Comparison of ENCODE assay signal across 9 cellular contexts in genomic region chr20:21702553-21703467, GRCh38. TPM values are rescaled to one million over a fixed set of nuclear protein-coding genes. Genes with fewer than 3 reads are reported as not detected.
DNase-seq lines count a peak whose midpoint lies in the region; ATAC-seq and TF ChIP-seq lines count a peak whose summit lies in the region.
"Had no signal": no experiment of that assay in that cellular context is flagged by ENCODE, and none has a peak within 500 bp of the region (broad histone marks: within the 10 kb centered on the region; RNA-seq: fewer than 3 reads in every experiment).

No MANE protein-coding gene starts in this region.

- H3K36me3 Mint-ChIP-seq in Caco-2 (ENCODE audit: insufficient read depth, unreplicated experiment) (no peaks in the 10 kb centered on the region), Calu3 (ENCODE audit: insufficient read depth, unreplicated experiment) (no peaks in the 10 kb centered on the region)

- H3K9me3 Mint-ChIP-seq in Caco-2 (ENCODE audit: unreplicated experiment) (no peaks in the 10 kb centered on the region), Calu3 (ENCODE audit: low read depth, unreplicated experiment) (peaks cover 2% of the 10 kb centered on the region)

- DNase-seq in Caco-2 (peak in 1 of 2 experiments; percentile 63), WERI-Rb-1 (peak; percentile 32), heart right ventricle (peak; percentile 25 to 35), retinal pigment epithelial cell (ENCODE audit: low read depth) (no peak), Calu3 (no peak), occipital lobe (lab: John Stamatoyannopoulos, UW) (no peak)

- H3K27me3 ChIP-seq in Caco-2 (replicated peaks; ENCODE audit: control insufficient read depth, insufficient read depth, low read length) (no peaks in the 10 kb centered on the region), HUES6 (ENCODE audit: control insufficient read depth, insufficient read depth, low read length) (peaks cover 100% of the 10 kb centered on the region), WERI-Rb-1 (ENCODE audit: insufficient read depth, low read depth, severe bottlenecking) (peaks cover 94% of the 10 kb centered on the region), heart right ventricle (peaks cover 47 to 100% (median 99%) of the 10 kb centered on the region in 7 donors)

- H3K4me3 Mint-ChIP-seq in Caco-2 (ENCODE audit: unreplicated experiment) (peak overlapping the region; percentile 5), Calu3 (ENCODE audit: low read depth, unreplicated experiment) (no peak overlapping the region)

- TF ChIP-seq CTCF in Caco-2 (IDR thresholded peaks at IDR 0.05; ENCODE audit: insufficient read depth in 1 of 2, low read depth in 1 of 2, low read length in 1 of 2, severe bottlenecking in 1 of 2, unreplicated experiment in 1 of 2) (peak in 1 of 2 experiments; percentile 33), WERI-Rb-1 (IDR thresholded peaks at IDR 0.05; ENCODE audit: low read depth, low read length) (peak; percentile 54), heart right ventricle (IDR thresholded peaks at IDR 0.05) (peak in 8 of 9 donors; percentile 15 to 54 (median 42)), retinal pigment epithelial cell (conservative IDR thresholded peaks at IDR 0.05; ENCODE audit: low read depth, low read length) (peak; percentile 51), Calu3 (IDR thresholded peaks at IDR 0.05; ENCODE audit: unreplicated experiment) (no peak)

- POLR2A ChIA-PET in Caco-2 (lab: Charles Lee) = interaction anchor here (0.7 kb wide), 1 partner anchor 62 kb away, joined by 3 read pairs; no protein-coding TSS in a partner anchor

- H3K4me1 ChIP-seq in Caco-2 (no peaks in the 10 kb centered on the region), HUES6 (ENCODE audit: control insufficient read depth, insufficient read depth, low read length) (peaks cover 32% of the 10 kb centered on the region), heart right ventricle (peaks cover 0 to 17% (median 12%) of the 10 kb centered on the region in 9 donors)

- whole genome bisulfite sequencing in heart right ventricle, 2 donors = 3 to 4% methylated on average over 54 of the region's 54 CpGs

- no TSS peak for BruUV-seq in Caco-2 (replicated peaks; lab: Mats Ljungman, UMichigan)
- no TSS peak for BruUV-seq in Calu3 (replicated peaks; lab: Mats Ljungman, UMichigan)

- H3K36me3 ChIP-seq in Caco-2 (ENCODE audit: control insufficient read depth, insufficient read depth, low read length) (no peaks in the 10 kb centered on the region), HUES6 (ENCODE audit: control insufficient read depth, insufficient read depth, low read length) (no peaks in the 10 kb centered on the region), WERI-Rb-1 (no peaks in the 10 kb centered on the region), heart right ventricle (no peaks in the 10 kb centered on the region)

- H3K4me1 Mint-ChIP-seq in Caco-2 (ENCODE audit: low read depth, unreplicated experiment) = no peaks in the 10 kb centered on the region
- no peaks in the 10 kb centered on the region for H3K4me1 Mint-ChIP-seq in Calu3 (ENCODE audit: low read depth, unreplicated experiment)

- intact Hi-C loops in Caco-2 (cut with micrococcal nuclease; ENCODE audit: unreplicated experiment) = loop anchor here (1.0 to 5.0 kb wide), 2 partner anchors 21 to 404 kb away; no protein-coding TSS in a partner anchor
- intact Hi-C loops in heart right ventricle (cut with DNase I) = no loop called here
- intact Hi-C loops in Calu3 (cut with micrococcal nuclease; ENCODE audit: unreplicated experiment) = no loop called here

- no peak overlapping the region for H3K27ac ChIP-seq in HUES6 (ENCODE audit: low read depth, low read length)
- no peak overlapping the region for H3K27ac ChIP-seq in WERI-Rb-1
- no peak overlapping the region for H3K27ac ChIP-seq in heart right ventricle

- H3K27me3 Mint-ChIP-seq in Caco-2 (ENCODE audit: insufficient read depth, unreplicated experiment) (peaks cover 21% of the 10 kb centered on the region), Calu3 (ENCODE audit: unreplicated experiment) (no peaks in the 10 kb centered on the region)

- H3K27ac Mint-ChIP-seq in Caco-2 (ENCODE audit: unreplicated experiment) (no peak overlapping the region), Calu3 (ENCODE audit: unreplicated experiment) (no peak overlapping the region)

- no peaks in the 10 kb centered on the region for H3K9me3 ChIP-seq in Caco-2
- H3K9me3 ChIP-seq in HUES6 (ENCODE audit: control insufficient read depth, insufficient read depth, low read depth, low read length) = no peaks in the 10 kb centered on the region
- peaks cover 2% of the 10 kb centered on the region for H3K9me3 ChIP-seq in WERI-Rb-1 (ENCODE audit: severe bottlenecking)
- no peaks in the 10 kb centered on the region for H3K9me3 ChIP-seq in heart right ventricle

- H3K4me3 ChIP-seq in Caco-2 (ENCODE audit: low read depth, low read length) = no peak overlapping the region
- peak overlapping the region; percentile 45 for H3K4me3 ChIP-seq in HUES6 (ENCODE audit: low read depth, low read length)
- H3K4me3 ChIP-seq in WERI-Rb-1 (ENCODE audit: low read depth, low read length) = no peak overlapping the region
- H3K4me3 ChIP-seq in heart right ventricle = peak overlapping the region in 5 of 10 donors; percentile 3 to 30 (median 8)
- H3K4me3 ChIP-seq in retinal pigment epithelial cell (ENCODE audit: low read length) = no peak overlapping the region

- H3K9ac ChIP-seq in HUES6 (ENCODE audit: low read length) = no peak overlapping the region

- ATAC-seq in heart right ventricle (peak in 7 of 8 donors; percentile 7 to 74 (median 59)), HG03439 (IDR thresholded peaks at IDR 0.05; ENCODE audit: unreplicated experiment) (no peak)

- CTCF ChIA-PET in Caco-2 (lab: Charles Lee) = interaction anchor here (0.6 to 2.4 kb wide), 5 partner anchors 14 to 610 kb away, joined by 3 to 10 read pairs (median 6); no protein-coding TSS in a partner anchor
- CTCF ChIA-PET in Calu3 (lab: Charles Lee) = no interaction called here

RNA-seq across cellular contexts. Expression of gene PAX1, which starts 2.7 kb away (rescaled TPM):
- total RNA-seq in Caco-2 (2022) (not detected in 2 replicates), heart right ventricle (not detected), Calu3 (2022) (not detected in 2 replicates), occipital lobe (under 0.01 TPM)
- polyA plus RNA-seq in heart right ventricle = not detected
- total RNA-seq: mononuclear cell had no signal

Comparison
In these comparisons a context has a peak if more than half of its experiments do, and no peak if none do; other contexts are left out.
1. DNase-seq: peak in WERI-Rb-1 (single experiment) and heart right ventricle (2 of 2); none in retinal pigment epithelial cell (single experiment), Calu3 (single experiment) and occipital lobe (single experiment).